10 cellular contexts compared by ENCODE assay signal in genomic region chr7:156607332-156608175, GRCh38. TPM values are rescaled to one million over a fixed set of nuclear protein-coding genes. Genes with fewer than 3 reads are reported as not detected.
DNase-seq lines count a peak whose midpoint lies in the region; ATAC-seq and TF ChIP-seq lines count a peak whose summit lies in the region.
"Had no signal": no experiment of that assay in that cellular context is flagged by ENCODE, and none has a peak within 500 bp of the region (broad histone marks: within the 10 kb centered on the region; RNA-seq: fewer than 3 reads in every experiment).

No MANE protein-coding gene starts in this region.

- no peaks in the 10 kb centered on the region for H3K79me1 ChIP-seq in mesenchymal stem cell (replicated peaks; ENCODE audit: low read length, poor library complexity, severe bottlenecking)

- no peak overlapping the region for H2BK12ac ChIP-seq in mesenchymal stem cell (ENCODE audit: low read length in 2 of 2)

- TF ChIP-seq CTCF in heart left ventricle (IDR thresholded peaks at IDR 0.05) = no peak
- TF ChIP-seq CTCF in upper lobe of right lung (IDR thresholded peaks at IDR 0.05) = no peak

- H3K36me3 ChIP-seq in heart left ventricle (no peaks in the 10 kb centered on the region), mesenchymal stem cell (ENCODE audit: control insufficient read depth in 1 of 2, insufficient read depth in 2 of 2, low read depth in 1 of 2, low read length in 2 of 2) (peaks cover 0 to 3% of the 10 kb centered on the region in 2 experiments), upper lobe of right lung (no peaks in the 10 kb centered on the region)

- H2BK5ac ChIP-seq in mesenchymal stem cell (ENCODE audit: low read depth, low read length, poor library complexity, severe bottlenecking) = no peak overlapping the region

- ATAC-seq in heart left ventricle (peak in 1 of 4 donors; percentile 33), Right ventricle myocardium inferior (no peak), upper lobe of right lung (peak; percentile 8)
- ATAC-seq in activated CD4-positive, CD25-positive, alpha-beta regulatory T cell treated with anti-CD3 and anti-CD28 coated beads, Interleukin-2, amount 50 U/mL, for 24 hours = no peak

- TF ChIP-seq POLR2A in heart left ventricle (IDR thresholded peaks at IDR 0.05) = no peak

- peak overlapping the region; percentile 53 for H3K9ac ChIP-seq in mesenchymal stem cell (ENCODE audit: low read length)

- no peak overlapping the region for H3K18ac ChIP-seq in mesenchymal stem cell (ENCODE audit: low read depth in 1 of 2, low read length in 2 of 2)

- no peak overlapping the region for H2BK15ac ChIP-seq in mesenchymal stem cell (ENCODE audit: low read depth, poor library complexity, severe bottlenecking)

- peak in 1 of 5 donors; percentile 58 for DNase-seq in heart left ventricle
- no peak for DNase-seq in Right ventricle myocardium inferior (ENCODE audit: missing footprints)
- peak; percentile 9 for DNase-seq in central memory CD4-positive, alpha-beta T cell
- no peak for DNase-seq in mesenchymal stem cell
- no peak for DNase-seq in upper lobe of right lung
- no peak for DNase-seq in RPMI8226
- no peak for DNase-seq in OCI-M1 (lab: John Stamatoyannopoulos, UW)
- DNase-seq: PC-9; stimulated activated naive CD4-positive, alpha-beta T cell had no signal

- no peak overlapping the region for H2BK120ac ChIP-seq in mesenchymal stem cell (ENCODE audit: low read depth, low read length)

- no peak overlapping the region for H4K8ac ChIP-seq in mesenchymal stem cell (ENCODE audit: low read length)

- H2AFZ ChIP-seq in mesenchymal stem cell (ENCODE audit: low read depth, low read length) = no peak overlapping the region
- H2AFZ ChIP-seq: PC-9 had no signal

- no peak overlapping the region for H3K4me2 ChIP-seq in mesenchymal stem cell (ENCODE audit: low read length, poor library complexity, severe bottlenecking)
- H3K4me2 ChIP-seq: PC-9 had no signal

- H3K4me3 ChIP-seq in heart left ventricle (peak overlapping the region; percentile 13 to 56 (median 44)), mesenchymal stem cell (ENCODE audit: insufficient read depth in 1 of 2, low read depth in 1 of 2, low read length in 2 of 2) (peak overlapping the region; percentile 21 to 68), upper lobe of right lung (peak overlapping the region; percentile 55)
- H3K4me3 ChIP-seq: PC-9 had no signal

- H3K9me3 ChIP-seq in heart left ventricle (no peaks in the 10 kb centered on the region), mesenchymal stem cell (ENCODE audit: control insufficient read depth, low read length) (no peaks in the 10 kb centered on the region), upper lobe of right lung (no peaks in the 10 kb centered on the region)

- no peak overlapping the region for H3K14ac ChIP-seq in mesenchymal stem cell (ENCODE audit: low read length in 2 of 2)

- 32 to 43% (median 39%) methylated on average over 64 to 84 of the region's 84 CpGs for WGBS in heart left ventricle, 4 donors
- 92% methylated on average over 76 of the region's 84 CpGs for WGBS in mesenchymal stem cell

- H3K27me3 ChIP-seq in heart left ventricle = peaks cover 0 to 38% (median 15%) of the 10 kb centered on the region in 9 donors
- peaks cover 0 to 6% of the 10 kb centered on the region in 2 experiments for H3K27me3 ChIP-seq in mesenchymal stem cell (ENCODE audit: control insufficient read depth in 1 of 2, insufficient read depth in 1 of 2, low read length in 2 of 2)
- peaks cover 5% of the 10 kb centered on the region for H3K27me3 ChIP-seq in upper lobe of right lung

- no peak overlapping the region for H4K91ac ChIP-seq in mesenchymal stem cell (ENCODE audit: low read length)

- H3K27ac ChIP-seq in heart left ventricle = no peak overlapping the region
- H3K27ac ChIP-seq in mesenchymal stem cell (ENCODE audit: low read length, poor library complexity, severe bottlenecking) = no peak overlapping the region
- peak overlapping the region; percentile 36 for H3K27ac ChIP-seq in upper lobe of right lung
- H3K27ac ChIP-seq: PC-9 had no signal

- intact Hi-C loops in heart left ventricle (cut with DNase I) (no loop called here), Right ventricle myocardium inferior (cut with DNase I) (no loop called here), upper lobe of right lung (cut with DNase I) (no loop called here)

- H2AK5ac ChIP-seq in mesenchymal stem cell (ENCODE audit: low read length, severe bottlenecking) = no peak overlapping the region

- H3K4me1 ChIP-seq in heart left ventricle (peaks cover 0 to 11% (median 4%) of the 10 kb centered on the region in 12 donors), mesenchymal stem cell (ENCODE audit: control insufficient read depth, insufficient read depth, low read depth, low read length) (peaks cover 3% of the 10 kb centered on the region), upper lobe of right lung (peaks cover 15% of the 10 kb centered on the region)

- no peak overlapping the region for H3K4ac ChIP-seq in mesenchymal stem cell (ENCODE audit: low read depth in 1 of 2, low read length in 2 of 2)

- no peak overlapping the region for H3K23ac ChIP-seq in mesenchymal stem cell (ENCODE audit: low read length in 2 of 2)

RNA-seq across cellular contexts. Expression of gene RNF32, which starts 33.0 kb away (rescaled TPM):
- total RNA-seq in heart left ventricle = under 1 TPM in 5 of 9 donors, not detected in 4; 0.30 to 0.75 (median 0.35) TPM
- under 1 TPM; 0.19 TPM for polyA plus RNA-seq in heart left ventricle
- total RNA-seq in Right ventricle myocardium inferior = 0.30 TPM
- 0.91 TPM for polyA plus RNA-seq in mesenchymal stem cell (2013, experiment 1 of 2)
- 0.79 TPM for polyA plus RNA-seq in mesenchymal stem cell (2013, experiment 2 of 2)
- 1.9 TPM for total RNA-seq in upper lobe of right lung
